9 cellular contexts compared by ENCODE assay signal in the genomic region with DNA sequence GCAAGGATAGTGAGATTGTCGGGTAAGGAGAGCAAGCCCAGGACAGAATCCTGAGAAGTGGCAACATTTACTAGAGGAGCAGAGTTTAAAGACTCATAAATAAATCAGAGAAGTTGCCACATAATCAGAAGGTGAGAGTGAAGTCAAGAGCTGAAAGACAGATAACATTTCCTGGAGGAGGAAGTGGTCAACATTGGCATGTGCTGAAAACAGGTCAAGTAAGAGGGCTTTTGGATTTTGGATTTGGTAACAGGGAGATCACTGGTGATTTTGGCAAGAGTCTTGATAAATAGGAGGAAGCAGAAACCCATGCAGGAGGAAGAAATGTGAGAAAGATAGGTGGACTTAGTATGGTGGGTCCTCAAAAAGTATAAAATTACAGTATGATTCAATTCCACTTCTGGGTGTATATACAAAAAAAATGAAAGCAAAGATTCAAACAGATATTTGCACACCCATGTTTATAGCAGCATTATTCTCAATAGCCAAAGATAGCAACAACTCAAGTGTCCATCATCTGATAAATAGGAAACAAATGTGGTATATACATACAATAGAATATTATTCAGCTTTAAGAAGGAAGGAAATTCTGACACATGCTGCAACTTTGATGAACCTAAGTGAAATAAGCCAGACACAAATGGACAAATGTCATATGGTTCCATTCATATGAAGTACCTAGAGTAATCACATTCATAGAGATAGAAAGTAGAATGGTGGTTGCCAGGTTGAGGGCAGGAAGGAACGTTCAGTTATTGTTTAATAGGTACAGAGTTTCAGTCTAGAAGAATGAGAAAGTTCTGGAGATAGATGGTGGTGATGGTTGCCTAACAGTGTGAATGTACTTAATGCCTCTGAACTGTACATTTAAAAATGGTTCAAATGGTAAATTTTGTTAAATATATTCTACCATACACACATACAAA. TPM values are rescaled to one million over a fixed set of nuclear protein-coding genes. Genes with fewer than 3 reads are reported as not detected.
DNase-seq lines count a peak whose midpoint lies in the region; ATAC-seq and TF ChIP-seq lines count a peak whose summit lies in the region.
"Had no signal": no experiment of that assay in that cellular context is flagged by ENCODE, and none has a peak within 500 bp of the region (broad histone marks: within the 10 kb centered on the region; RNA-seq: fewer than 3 reads in every experiment).

No MANE protein-coding gene starts in this region.

- H3K4me1 ChIP-seq in PC-3 (ENCODE audit: insufficient read depth, low read length) (peaks cover 13% of the 10 kb centered on the region; the same call in 1 of the 2 replicates), mesendoderm (ENCODE audit: control insufficient read depth, low read depth, low read length) (peaks cover 3% of the 10 kb centered on the region), right atrium auricular region (no peaks in the 10 kb centered on the region)

- TF ChIP-seq CTCF in PC-3 (conservative IDR thresholded peaks at IDR 0.05; ENCODE audit: low read depth, low read length) (no peak), right atrium auricular region (IDR thresholded peaks at IDR 0.05) (no peak)

- H3K36me3 ChIP-seq in PC-3 (ENCODE audit: low read depth, low read length) (no peaks in the 10 kb centered on the region), mesendoderm (ENCODE audit: control insufficient read depth, insufficient read depth, low read length) (no peaks in the 10 kb centered on the region), right atrium auricular region (no peaks in the 10 kb centered on the region)
- H3K36me3 ChIP-seq: gastrocnemius medialis had no signal

- CTCF ChIA-PET in PC-3 (lab: Charles Lee) = no interaction called here

- ATAC-seq in GM18870 (IDR thresholded peaks at IDR 0.05; ENCODE audit: unreplicated experiment) (peak; percentile 78), HG02938 (IDR thresholded peaks at IDR 0.05; ENCODE audit: unreplicated experiment) (peak; percentile 78), PC-3 (no peak), HG02884 (IDR thresholded peaks at IDR 0.05; ENCODE audit: unreplicated experiment) (no peak)

- H3K4me3 ChIP-seq in PC-3 (ENCODE audit: low read length) = no peak overlapping the region
- H3K4me3 ChIP-seq in mesendoderm (ENCODE audit: low read length) = no peak overlapping the region
- H3K4me3 ChIP-seq in right atrium auricular region = no peak overlapping the region
- H3K4me3 ChIP-seq: gastrocnemius medialis had no signal

- POLR2A ChIA-PET in PC-3 (lab: Charles Lee; ENCODE audit: unreplicated experiment) = no interaction called here

- DNase-seq in PC-3 (peak; percentile 42), mesendoderm (peak; percentile 16), right atrium auricular region (ENCODE audit: low spot score) (no peak)
- no peak for DNase-seq in activated CD4-positive, alpha-beta T cell treated with anti-CD3 and anti-CD28 coated beads, Interleukin-2, amount 50 U/mL, for 4 hours
- no peak for DNase-seq in activated CD8-positive, alpha-beta memory T cell treated with anti-CD3 and anti-CD28 coated beads, Interleukin-2, amount 50 U/mL, for 48 hours
- DNase-seq: gastrocnemius medialis had no signal

- no peak overlapping the region for H4K5ac ChIP-seq in mesendoderm (ENCODE audit: low read length)

- H2BK15ac ChIP-seq in mesendoderm (replicated peaks; ENCODE audit: low read depth) = no peak overlapping the region

- H3K4me2 ChIP-seq in PC-3 (ENCODE audit: low read length) = no peak overlapping the region
- no peak overlapping the region for H3K4me2 ChIP-seq in mesendoderm (ENCODE audit: low read length)

- intact Hi-C loops in PC-3 (cut with micrococcal nuclease) = no loop called here

- H3K9me3 ChIP-seq in PC-3 (ENCODE audit: low read length) (no peaks in the 10 kb centered on the region), right atrium auricular region (no peaks in the 10 kb centered on the region)
- H3K9me3 ChIP-seq: gastrocnemius medialis had no signal

- H3K27me3 ChIP-seq in PC-3 (ENCODE audit: low read length) = no peaks in the 10 kb centered on the region
- H3K27me3 ChIP-seq in mesendoderm (ENCODE audit: insufficient read depth, low read length, poor library complexity) = no peaks in the 10 kb centered on the region
- no peaks in the 10 kb centered on the region for H3K27me3 ChIP-seq in right atrium auricular region
- H3K27me3 ChIP-seq: gastrocnemius medialis had no signal

- H2AK5ac ChIP-seq in mesendoderm (ENCODE audit: low read length) = no peak overlapping the region

- no peak overlapping the region for H2AFZ ChIP-seq in PC-3 (ENCODE audit: low read length)

- H2BK120ac ChIP-seq in mesendoderm (ENCODE audit: low read depth, low read length) = no peak overlapping the region

- H2BK5ac ChIP-seq in mesendoderm (ENCODE audit: low read length) = no peak overlapping the region

- H3K4ac ChIP-seq in mesendoderm (ENCODE audit: low read depth, low read length) = no peak overlapping the region

- H4K8ac ChIP-seq in mesendoderm (ENCODE audit: low read depth, low read length) = no peak overlapping the region

- BruUV-seq in PC-3 (replicated peaks; lab: Mats Ljungman, UMichigan) = no TSS peak

- no peaks in the 10 kb centered on the region for H3K79me1 ChIP-seq in mesendoderm (ENCODE audit: low read length)

- no peak overlapping the region for H3K56ac ChIP-seq in mesendoderm (ENCODE audit: low read length)

- H3K27ac ChIP-seq in PC-3 (ENCODE audit: low read length) (no peak overlapping the region), mesendoderm (ENCODE audit: low read depth, low read length) (no peak overlapping the region), right atrium auricular region (no peak overlapping the region)

- no peaks in the 10 kb centered on the region for H4K20me1 ChIP-seq in PC-3 (ENCODE audit: low read length)

- H3K23ac ChIP-seq in mesendoderm (ENCODE audit: low read length) = no peak overlapping the region

- no CpG with 5 or more reads among the region's 2 CpGs for WGBS in mesendoderm (ENCODE audit: extremely low coverage, insufficient coverage, low lambda C conversion rate)

- no peak overlapping the region for H3K18ac ChIP-seq in mesendoderm (ENCODE audit: low read length)

- H3K9me2 ChIP-seq in PC-3 (replicated peaks; ENCODE audit: low read length) = no peaks in the 10 kb centered on the region

- no peaks in the 10 kb centered on the region for H3F3A ChIP-seq in PC-3 (ENCODE audit: low read length, unreplicated experiment)

- H3K9ac ChIP-seq in PC-3 (ENCODE audit: low read length) (no peak overlapping the region), mesendoderm (ENCODE audit: low read length) (no peak overlapping the region)

- H3K79me2 ChIP-seq in PC-3 (ENCODE audit: low read length) (no peaks in the 10 kb centered on the region), mesendoderm (ENCODE audit: control insufficient read depth, insufficient read depth, low read length) (no peaks in the 10 kb centered on the region)

RNA-seq across cellular contexts. Expression of gene MBNL1, which starts 27.3 kb away (rescaled TPM):
- total RNA-seq in PC-3 (2014; rRNA removed) (150 and 161 TPM in 2 replicates), right atrium auricular region (100 to 1,000 TPM; 199 to 327 TPM)
- polyA plus RNA-seq in mesendoderm (2013, experiment 1 of 2) = 4.1 TPM
- polyA plus RNA-seq in mesendoderm (2013, experiment 2 of 2) = 4.2 TPM

Comparison
In these comparisons a context has a peak if more than half of its experiments do, and no peak if none do; other contexts are left out.
1. ATAC-seq: peak in GM18870 (single experiment) and HG02938 (single experiment); none in PC-3 (single experiment) and HG02884 (single experiment).
2. DNase-seq: peak in PC-3 (single experiment) and mesendoderm (single experiment); none in right atrium auricular region (single experiment), activated CD4-positive, alpha-beta T cell treated with anti-CD3 and anti-CD28 coated beads, Interleukin-2, amount 50 U/mL, for 4 hours (0 of 2) and activated CD8-positive, alpha-beta memory T cell treated with anti-CD3 and anti-CD28 coated beads, Interleukin-2, amount 50 U/mL, for 48 hours (single experiment).